9 cellular contexts compared by ENCODE assay signal in genomic region chr1:179091691-179092165, GRCh38. TPM values are rescaled to one million over a fixed set of nuclear protein-coding genes. Genes with fewer than 3 reads are reported as not detected.
A peak's percentile ranks its signal among the peaks of the same experiment; 100 is the strongest.
DNase-seq lines count a peak whose midpoint lies in the region; ATAC-seq and TF ChIP-seq lines count a peak whose summit lies in the region.
"Had no signal": no experiment of that assay in that cellular context is flagged by ENCODE, and none has a peak within 500 bp of the region (broad histone marks: within the 10 kb centered on the region; RNA-seq: fewer than 3 reads in every experiment).

No MANE protein-coding gene starts in this region.

- DNase-seq in D341Med (ENCODE audit: low spot score) (peak; percentile 22), NCI-H69 (lab: John Stamatoyannopoulos, UW) (peak; percentile 86), fibroblast of mammary gland (ENCODE audit: low read depth) (peak; percentile 70), psoas muscle (peak; percentile 84 to 93), Caco-2 (no peak), germinal center (ENCODE audit: low spot score) (no peak), cerebellar nuclear complex (lab: John Stamatoyannopoulos, UW) (no peak)
- DNase-seq: NCI-H1436 treated with DMSO at 0.1 percent for 48 hours had no signal

- BruUV-seq in Caco-2 (replicated peaks; lab: Mats Ljungman, UMichigan): no TSS peak

- POLR2A ChIA-PET in Caco-2 (lab: Charles Lee): no interaction called here

- intact Hi-C loops in psoas muscle (cut with DNase I): no loop called here
- intact Hi-C loops in Caco-2 (cut with micrococcal nuclease; ENCODE audit: unreplicated experiment): no loop called here

- H3K4me1 Mint-ChIP-seq in Caco-2 (ENCODE audit: low read depth, unreplicated experiment): no peaks in the 10 kb centered on the region

- H3K4me3 Mint-ChIP-seq in Caco-2 (ENCODE audit: unreplicated experiment): no peak overlapping the region

- no peaks in the 10 kb centered on the region for H3K27me3 Mint-ChIP-seq in Caco-2 (ENCODE audit: insufficient read depth, unreplicated experiment)

- ATAC-seq in psoas muscle (peak; percentile 81 to 92 (median 88)), HG02610 (IDR thresholded peaks at IDR 0.05; ENCODE audit: unreplicated experiment) (no peak)

- CTCF ChIA-PET in Caco-2 (lab: Charles Lee): interaction anchor here (0.6 kb wide), 1 partner anchor 1748 kb away, joined by 3 read pairs; no protein-coding TSS in a partner anchor

- H3K36me3 Mint-ChIP-seq in Caco-2 (ENCODE audit: insufficient read depth, unreplicated experiment): peaks cover 55% of the 10 kb centered on the region

- peak overlapping the region; percentile 79 for H3K27ac ChIP-seq in psoas muscle

- no peaks in the 10 kb centered on the region for H3K27me3 ChIP-seq in psoas muscle (ENCODE audit: insufficient read depth in 3 of 3, low read length in 2 of 3)
- no peaks in the 10 kb centered on the region for H3K27me3 ChIP-seq in Caco-2 (replicated peaks; ENCODE audit: control insufficient read depth, insufficient read depth, low read length)

- H3K9me3 Mint-ChIP-seq in Caco-2 (ENCODE audit: unreplicated experiment): no peaks in the 10 kb centered on the region

- no peak for TF ChIP-seq CTCF in fibroblast of mammary gland (conservative IDR thresholded peaks at IDR 0.05; ENCODE audit: control insufficient read depth, insufficient read depth, low read depth, low read length)
- TF ChIP-seq CTCF in psoas muscle (IDR thresholded peaks at IDR 0.05): no peak
- TF ChIP-seq CTCF in Caco-2 (IDR thresholded peaks at IDR 0.05; ENCODE audit: insufficient read depth in 1 of 2, low read depth in 1 of 2, low read length in 1 of 2, severe bottlenecking in 1 of 2, unreplicated experiment in 1 of 2): no peak

- H3K36me3 ChIP-seq in psoas muscle (ENCODE audit: insufficient read depth in 1 of 2, low read depth in 1 of 2) (peaks cover 10 to 73% of the 10 kb centered on the region in 2 donors), Caco-2 (ENCODE audit: control insufficient read depth, insufficient read depth, low read length) (peaks cover 3% of the 10 kb centered on the region)

- H3K9me3 ChIP-seq in psoas muscle (no peaks in the 10 kb centered on the region), Caco-2 (no peaks in the 10 kb centered on the region)

- H3K4me1 ChIP-seq in psoas muscle (peaks cover 33% of the 10 kb centered on the region), Caco-2 (no peaks in the 10 kb centered on the region)

- H3K4me3 ChIP-seq in fibroblast of mammary gland (ENCODE audit: control insufficient read depth, low read depth, low read length): no peak overlapping the region
- no peak overlapping the region for H3K4me3 ChIP-seq in psoas muscle
- no peak overlapping the region for H3K4me3 ChIP-seq in Caco-2 (ENCODE audit: low read depth, low read length)

- H3K27ac Mint-ChIP-seq in Caco-2 (ENCODE audit: unreplicated experiment): no peak overlapping the region

- 22 to 36% (median 28%) methylated on average over 5 of the region's 5 CpGs for WGBS in psoas muscle, 3 donors

RNA-seq across cellular contexts. Expression of gene TOR3A, which starts 9.9 kb away (rescaled TPM):
- 10 to 100 TPM; 16.5 to 36.0 (median 24.9) TPM for total RNA-seq in psoas muscle
- polyA plus RNA-seq in psoas muscle: 10 to 100 TPM; 13.5 to 23.4 (median 16.2) TPM
- 25.0 and 25.2 TPM in 2 replicates for total RNA-seq in Caco-2 (2022)

Comparison
In these comparisons a context has a peak if more than half of its experiments do, and no peak if none do; other contexts are left out.
1. DNase-seq: peak in D341Med (single experiment), NCI-H69 (single experiment), fibroblast of mammary gland (single experiment) and psoas muscle (2 of 2); none in Caco-2 (0 of 2), germinal center (single experiment) and cerebellar nuclear complex (0 of 2).